In the genomic region with DNA sequence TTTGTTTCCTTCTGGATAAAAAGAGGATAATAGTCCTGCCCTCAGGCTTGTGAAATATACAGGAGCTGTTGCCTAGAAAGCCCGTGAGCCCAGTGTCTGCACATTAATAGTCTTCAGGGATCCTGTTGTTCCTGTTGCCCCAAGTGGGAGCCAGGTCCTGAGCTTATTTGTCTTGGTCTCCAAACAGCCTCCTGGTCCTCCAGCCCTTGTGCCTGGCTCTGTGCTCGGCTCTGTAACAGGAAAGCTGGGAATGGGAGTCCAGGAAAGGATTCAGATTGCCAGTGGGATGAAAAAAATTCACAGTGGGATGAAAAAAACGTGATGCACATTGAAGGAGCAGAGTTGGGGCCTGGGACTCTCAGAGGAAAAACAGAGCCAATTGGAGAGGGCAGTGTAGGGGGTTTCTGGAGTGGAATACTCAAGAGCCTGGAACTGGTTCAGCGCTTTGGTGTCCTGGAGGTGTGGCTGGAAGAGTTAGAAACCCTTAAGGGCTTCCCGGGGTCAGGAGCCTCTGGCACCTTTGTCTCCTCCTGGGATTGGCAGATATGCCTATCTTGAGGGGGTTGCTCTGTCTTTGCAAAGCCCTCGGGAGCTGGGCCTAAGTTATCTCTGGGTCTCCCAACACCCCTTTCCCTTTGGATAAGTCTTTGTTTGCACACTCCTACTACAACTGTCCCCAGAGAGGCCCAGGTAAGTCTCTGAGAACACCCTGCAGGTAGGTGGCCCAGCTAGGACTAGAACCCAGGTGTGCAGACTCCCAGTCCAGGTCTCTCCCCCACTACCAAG, we compare ENCODE assay signal across 8 cellular contexts. TPM values are rescaled to one million over a fixed set of nuclear protein-coding genes. Genes with fewer than 3 reads are reported as not detected.
DNase-seq lines count a peak whose midpoint lies in the region; ATAC-seq, FAIRE-seq and TF ChIP-seq lines count a peak whose summit lies in the region.

No MANE protein-coding gene starts in this region.

- H3K9ac ChIP-seq in PC-3 (ENCODE audit: low read length), result peak overlapping the region; percentile 26; the same call in 1 of the 2 replicates

- no peak for FAIRE-seq in GM12891 (lab: Jason Lieb, UNC)

- H4K20me1 ChIP-seq in PC-3 (ENCODE audit: low read length), result no peaks in the 10 kb centered on the region

- 49 to 58% methylated on average over 6 of the region's 6 CpGs for WGBS in esophagus, 2 donors
- 57% methylated on average over 6 of the region's 6 CpGs for WGBS in prostate gland

- intact Hi-C loops in PC-3 (cut with micrococcal nuclease), result loop anchor here (2.0 kb wide), 1 partner anchor 109 kb away; the partner anchor contains the start of gene ANAPC15
- intact Hi-C loops in prostate gland (cut with DNase I), result loop anchor here (2.0 to 10.0 kb wide), 2 partner anchors 109 to 187 kb away; partner anchors contain the start of gene ANAPC15

- peak overlapping the region; percentile 100 for H3K4me2 ChIP-seq in PC-3 (ENCODE audit: low read length)

- no peaks in the 10 kb centered on the region for H3K9me3 ChIP-seq in PC-3 (ENCODE audit: low read length)
- no peaks in the 10 kb centered on the region for H3K9me3 ChIP-seq in esophagus (ENCODE audit: control insufficient read depth in 2 of 2, insufficient read depth in 1 of 2, low read depth in 1 of 2, low read length in 1 of 2)
- H3K9me3 ChIP-seq in prostate gland, result no peaks in the 10 kb centered on the region

- no peak for ATAC-seq in PC-3
- no peak for ATAC-seq in GM21515 (IDR thresholded peaks at IDR 0.05; ENCODE audit: unreplicated experiment)

- H3K4me1 ChIP-seq in PC-3 (ENCODE audit: insufficient read depth, low read length) (peaks cover 14% of the 10 kb centered on the region), esophagus (ENCODE audit: control insufficient read depth in 2 of 2, insufficient read depth in 2 of 2, low read length in 1 of 2) (peaks cover 0 to 7% of the 10 kb centered on the region in 2 donors), prostate gland (replicated peaks) (peaks cover 8% of the 10 kb centered on the region)

- H3F3A ChIP-seq in PC-3 (ENCODE audit: low read length, unreplicated experiment), result no peaks in the 10 kb centered on the region

- peak overlapping the region; percentile 79 for H3K4me3 ChIP-seq in GM06990 (replicated peaks; ENCODE audit: low read depth, low read length)
- peak overlapping the region; percentile 97 for H3K4me3 ChIP-seq in PC-3 (ENCODE audit: low read length)
- peak overlapping the region; percentile 60 to 79 for H3K4me3 ChIP-seq in esophagus (ENCODE audit: low read depth in 1 of 2, low read length in 2 of 2)
- peak overlapping the region; percentile 85 to 86 for H3K4me3 ChIP-seq in prostate gland

- TF ChIP-seq CTCF in GM06990 (IDR thresholded peaks at IDR 0.05; ENCODE audit: insufficient read depth, low read length, poor library complexity, severe bottlenecking) (no peak), PC-3 (conservative IDR thresholded peaks at IDR 0.05; ENCODE audit: low read depth, low read length) (no peak), prostate gland (IDR thresholded peaks at IDR 0.05) (no peak)

- H3K27me3 ChIP-seq in GM06990 (replicated peaks; ENCODE audit: control insufficient read depth, insufficient read depth, low read length), result no peaks in the 10 kb centered on the region
- H3K27me3 ChIP-seq in PC-3 (ENCODE audit: low read length), result peaks cover 11% of the 10 kb centered on the region; the same call in 1 of the 2 replicates
- H3K27me3 ChIP-seq in esophagus (ENCODE audit: control insufficient read depth in 1 of 2, insufficient read depth in 2 of 2, low read length in 2 of 2), result peaks cover 0 to 3% of the 10 kb centered on the region in 2 donors
- H3K27me3 ChIP-seq in prostate gland (replicated peaks; ENCODE audit: insufficient read depth), result no peaks in the 10 kb centered on the region

- CTCF ChIA-PET in PC-3 (lab: Charles Lee), result no interaction called here

- TF ChIP-seq POLR2A in prostate gland (IDR thresholded peaks at IDR 0.05) (no peak), GM12891 (IDR thresholded peaks at IDR 0.05; ENCODE audit: low read depth, low read length) (no peak)

- POLR2A ChIA-PET in PC-3 (lab: Charles Lee; ENCODE audit: unreplicated experiment), result no interaction called here

- H3K27ac ChIP-seq in PC-3 (ENCODE audit: low read length) (no peak overlapping the region), esophagus (ENCODE audit: low read depth in 2 of 2, low read length in 1 of 2) (peak overlapping the region; percentile 82 to 89), prostate gland (peak overlapping the region; percentile 98 to 99)

- BruUV-seq in PC-3 (replicated peaks; lab: Mats Ljungman, UMichigan), result TSS peak; percentile 90

- no peaks in the 10 kb centered on the region for H3K9me2 ChIP-seq in PC-3 (replicated peaks; ENCODE audit: low read length)

- H3K79me2 ChIP-seq in PC-3 (ENCODE audit: low read length), result peaks cover 33% of the 10 kb centered on the region

- DNase-seq in GM06990 (ENCODE audit: extremely low read depth, insufficient read length) (no peak), PC-3 (no peak), prostate gland (ENCODE audit: low spot score) (no peak), GM12891 (ENCODE audit: insufficient read length, low spot score) (no peak), kidney glomerular epithelial cell (lab: John Stamatoyannopoulos, UW) (no peak), AG08396 (ENCODE audit: low spot score) (no peak)

- no peaks in the 10 kb centered on the region; the same call in none of the 2 replicates for H3K36me3 ChIP-seq in GM06990 (ENCODE audit: control insufficient read depth, insufficient read depth, low read length)
- no peaks in the 10 kb centered on the region; the same call in 1 of the 2 replicates for H3K36me3 ChIP-seq in PC-3 (ENCODE audit: low read depth, low read length)
- H3K36me3 ChIP-seq in esophagus (ENCODE audit: control insufficient read depth in 2 of 2, insufficient read depth in 2 of 2, low read length in 1 of 2), result no peaks in the 10 kb centered on the region
- no peaks in the 10 kb centered on the region for H3K36me3 ChIP-seq in prostate gland

- H2AFZ ChIP-seq in PC-3 (ENCODE audit: low read length), result peak overlapping the region; percentile 99

TF ChIP-seq in GM12891, 5 proteins besides CTCF, POLR2A, EP300 and RAD21:
- TF ChIP-seq PAX5 (IDR thresholded peaks at IDR 0.05; ENCODE audit: insufficient read depth, low read length, severe bottlenecking), result no peak
- TF ChIP-seq POU2F2 (IDR thresholded peaks at IDR 0.05; ENCODE audit: low read depth, low read length), result no peak
- no peak for TF ChIP-seq POLR2AphosphoS5 (IDR thresholded peaks at IDR 0.05; ENCODE audit: low read depth, low read length)
- TF ChIP-seq TAF1 (IDR thresholded peaks at IDR 0.05; ENCODE audit: low read depth, low read length), result no peak
- no peak for TF ChIP-seq SPI1 (IDR thresholded peaks at IDR 0.05; ENCODE audit: low read depth, low read length)

RNA-seq across cellular contexts. Expression of gene INPPL1, which starts 2.3 kb away (rescaled TPM):
- total RNA-seq in PC-3 (2014; rRNA removed), result 100 and 121 TPM in 2 replicates
- polyA plus RNA-seq in esophagus, result 10 to 100 TPM; 28.9 to 88.1 TPM
- total RNA-seq in prostate gland, result 100 to 1,000 TPM in 1 of 2 donors, 10 to 100 TPM in 1; 85.0 to 142 TPM
- polyA plus RNA-seq in GM12891 (2012; ENCODE audit: low read depth, missing spikeins), result 59.5 TPM

RNA-seq across cellular contexts. Expression of gene FOLR2, which starts 5.7 kb away (rescaled TPM):
- total RNA-seq in PC-3 (2014; rRNA removed) (not detected in 2 replicates), prostate gland (10 to 100 TPM in 1 of 2 donors, under 1 TPM in 1; 0.87 to 23.9 TPM)
- polyA plus RNA-seq in esophagus, result 1 to 10 TPM; 1.1 to 2.8 TPM
- 0.98 TPM for polyA plus RNA-seq in GM12891 (2012; ENCODE audit: low read depth, missing spikeins)

RNA-seq across cellular contexts. Expression of gene PHOX2A, which starts 21.7 kb away (rescaled TPM):
- not detected in 2 replicates for total RNA-seq in PC-3 (2014; rRNA removed)
- polyA plus RNA-seq in esophagus, result not detected
- total RNA-seq in prostate gland, result under 1 TPM in 1 of 2 donors, not detected in 1; 0.40 TPM
- not detected for polyA plus RNA-seq in GM12891 (2012; ENCODE audit: low read depth, missing spikeins)

RNA-seq across cellular contexts. Expression of gene FOLR1, which starts 30.4 kb away (rescaled TPM):
- total RNA-seq in PC-3 (2014; rRNA removed) (0.36 TPM in 1 of 2 replicates, not detected in the other), prostate gland (1 to 10 TPM in 1 of 2 donors, not detected in 1; 8.9 TPM)
- under 1 TPM; 0.26 to 0.94 TPM for polyA plus RNA-seq in esophagus
- not detected for polyA plus RNA-seq in GM12891 (2012; ENCODE audit: low read depth, missing spikeins)
